ENCODE assay signal across 11 cellular contexts in the genomic region with DNA sequence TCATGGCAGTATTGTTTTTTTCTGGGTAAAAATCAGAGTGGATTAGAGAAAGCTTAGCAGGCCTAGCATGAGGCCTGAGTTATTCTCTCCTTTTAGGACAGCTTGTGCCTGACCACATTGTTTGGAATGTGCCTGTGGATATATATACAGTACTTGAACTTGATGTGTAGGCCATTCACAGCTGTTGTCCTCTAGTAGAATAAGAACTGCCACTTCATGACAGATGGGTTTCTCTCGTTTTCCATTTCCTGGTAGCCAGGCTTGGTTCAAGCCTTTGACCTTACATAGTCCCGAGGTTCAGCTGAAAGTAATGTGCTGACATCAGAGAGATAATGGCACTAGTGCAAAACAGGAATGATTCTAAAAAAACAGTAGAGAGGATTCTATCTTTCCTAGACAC.
DNase-seq lines count a peak whose midpoint lies in the region; ATAC-seq, FAIRE-seq and TF ChIP-seq lines count a peak whose summit lies in the region.
"Had no signal": no experiment of that assay in that cellular context is flagged by ENCODE, and none has a peak within 500 bp of the region (broad histone marks: within the 10 kb centered on the region; RNA-seq: fewer than 3 reads in every experiment).

No MANE protein-coding gene starts in this region.

- H3K9me3 Mint-ChIP-seq in activated CD4-positive, alpha-beta T cell treated with anti-CD3 and anti-CD28 coated beads, Interleukin-2, amount 10 ng/mL, durations not matched to agents 7 days and 5 days, result no peaks in the 10 kb centered on the region

- in situ Hi-C loops in HepG2 (cut with HindIII; ENCODE audit: extremely low pct_ligation_motif_present, low pct_unique_long_range_greater_than_20kb), result no loop called here

- TF ChIP-seq EP300 in HepG2 (IDR thresholded peaks at IDR 0.05; ENCODE audit: low read depth in 2 of 2, low read length in 2 of 2), result no peak
- TF ChIP-seq EP300 in HepG2 (CRISPR knock-in tag; IDR thresholded peaks at IDR 0.05; ENCODE audit: borderline replicate concordance), result no peak

- H3K4me3 Mint-ChIP-seq in activated CD4-positive, alpha-beta T cell treated with anti-CD3 and anti-CD28 coated beads, Interleukin-2, amount 10 ng/mL, durations not matched to agents 7 days and 5 days, result no peak overlapping the region

- H3K27me3 ChIP-seq in liver (ENCODE audit: control insufficient read depth in 4 of 4, insufficient read depth in 4 of 4, low read length in 3 of 4) (no peaks in the 10 kb centered on the region), HepG2 (ENCODE audit: control insufficient read depth in 1 of 2, insufficient read depth in 2 of 2, low read length in 2 of 2) (no peaks in the 10 kb centered on the region), adrenal gland (no peaks in the 10 kb centered on the region), upper lobe of right lung (no peaks in the 10 kb centered on the region)
- H3K27me3 ChIP-seq: BE2C, brain microvascular endothelial cell had no signal

- no peaks in the 10 kb centered on the region for H4K20me1 ChIP-seq in HepG2 (ENCODE audit: insufficient read depth, low read length)

- no peaks in the 10 kb centered on the region for H3K4me1 Mint-ChIP-seq in activated CD4-positive, alpha-beta T cell treated with anti-CD3 and anti-CD28 coated beads, Interleukin-2, amount 10 ng/mL, durations not matched to agents 7 days and 5 days

- H3K4me3 ChIP-seq in liver (ENCODE audit: low read depth in 1 of 3, low read length in 3 of 3), result no peak overlapping the region
- no peak overlapping the region for H3K4me3 ChIP-seq in HepG2 (replicated peaks in 1 of 3; ENCODE audit: insufficient read depth in 1 of 3, low read depth in 2 of 3, low read length in 3 of 3)
- no peak overlapping the region for H3K4me3 ChIP-seq in adrenal gland
- no peak overlapping the region for H3K4me3 ChIP-seq in upper lobe of right lung

- WGBS in liver, result 35% methylated on average over 2 of the region's 2 CpGs
- 0% methylated on average over 2 of the region's 2 CpGs for WGBS in HepG2 (ENCODE audit: low lambda C conversion rate)
- WGBS in adrenal gland, 4 donors, result 6 to 18% (median 14%) methylated on average over 2 of the region's 2 CpGs

- TF ChIP-seq RAD21 in liver (IDR thresholded peaks at IDR 0.05) (no peak), HepG2 (CRISPR knock-in tag; IDR thresholded peaks at IDR 0.05) (no peak)

- H3K4me2 ChIP-seq in HepG2 (ENCODE audit: low read depth, low read length), result no peak overlapping the region

- FAIRE-seq in HepG2 (lab: Jason Lieb, UNC), result no peak
- FAIRE-seq: frontal cortex had no signal

- CTCF ChIA-PET in HepG2 (lab: Yijun Ruan, JAX; ENCODE audit: low intra/inter-chr PET ratio, low total read pairs), result no interaction called here
- CTCF ChIA-PET in activated CD4-positive, alpha-beta T cell treated with anti-CD3 and anti-CD28 coated beads, Interleukin-2, amount 10 ng/mL, durations not matched to agents 7 days and 5 days (lab: Charles Lee), result no interaction called here

- H3K9me3 ChIP-seq in liver (ENCODE audit: control insufficient read depth in 4 of 4, low read length in 3 of 4), result no peaks in the 10 kb centered on the region
- H3K9me3 ChIP-seq in HepG2 (ENCODE audit: low read length), result no peaks in the 10 kb centered on the region
- no peaks in the 10 kb centered on the region for H3K9me3 ChIP-seq in adrenal gland (replicated peaks in 1 of 3)
- no peaks in the 10 kb centered on the region for H3K9me3 ChIP-seq in upper lobe of right lung
- H3K9me3 ChIP-seq: BE2C had no signal

- H3K79me2 ChIP-seq in HepG2 (ENCODE audit: insufficient read depth, low read length), result no peaks in the 10 kb centered on the region

- TF ChIP-seq CTCF in liver (IDR thresholded peaks at IDR 0.05; ENCODE audit: low read depth, low read length, missing input control) (no peak), HepG2 (CRISPR knock-in tag; IDR thresholded peaks at IDR 0.05) (no peak), adrenal gland (IDR thresholded peaks at IDR 0.05) (no peak), upper lobe of right lung (IDR thresholded peaks at IDR 0.05) (no peak)

- H3K36me3 ChIP-seq in liver (ENCODE audit: control insufficient read depth in 4 of 4, insufficient read depth in 3 of 4, low read depth in 1 of 4, low read length in 3 of 4) (no peaks in the 10 kb centered on the region), HepG2 (replicated peaks in 1 of 2; ENCODE audit: control insufficient read depth in 1 of 2, insufficient read depth in 2 of 2, low read length in 2 of 2) (no peaks in the 10 kb centered on the region), adrenal gland (replicated peaks in 1 of 2) (no peaks in the 10 kb centered on the region), upper lobe of right lung (no peaks in the 10 kb centered on the region)
- H3K36me3 ChIP-seq: BE2C, brain microvascular endothelial cell had no signal

- H3K27ac Mint-ChIP-seq in activated CD4-positive, alpha-beta T cell treated with anti-CD3 and anti-CD28 coated beads, Interleukin-2, amount 10 ng/mL, durations not matched to agents 7 days and 5 days, result no peak overlapping the region

- H3K27me3 Mint-ChIP-seq in activated CD4-positive, alpha-beta T cell treated with anti-CD3 and anti-CD28 coated beads, Interleukin-2, amount 10 ng/mL, durations not matched to agents 7 days and 5 days, result no peaks in the 10 kb centered on the region

- no peak overlapping the region for H2AFZ ChIP-seq in HepG2 (ENCODE audit: low read length)

- intact Hi-C loops in HepG2 (cut with micrococcal nuclease; ENCODE audit: unreplicated experiment), result no loop called here
- intact Hi-C loops in adrenal gland (cut with DNase I), result no loop called here
- intact Hi-C loops in upper lobe of right lung (cut with DNase I), result no loop called here

- no peak for DNase-seq in HepG2 (ENCODE audit: low spot score)
- peak; percentile 26 to 74 (median 42) for DNase-seq in adrenal gland
- peak; percentile 83 for DNase-seq in left kidney (ENCODE audit: low read depth, low spot score)
- no peak for DNase-seq in upper lobe of right lung
- DNase-seq in NCI-H1930 (lab: John Stamatoyannopoulos, UW), result no peak
- no peak for DNase-seq in activated CD4-positive, alpha-beta T cell treated with anti-CD3 and anti-CD28 coated beads, Interleukin-2, amount 10 ng/mL, durations not matched to agents 7 days and 5 days
- DNase-seq: brain microvascular endothelial cell had no signal

- TF ChIP-seq POLR2A in HepG2 (IDR thresholded peaks at IDR 0.05; ENCODE audit: insufficient read depth in 1 of 2, low read depth in 2 of 2, low read length in 2 of 2) (no peak), adrenal gland (IDR thresholded peaks at IDR 0.05) (no peak)

- BruUV-seq in HepG2 (replicated peaks; lab: Mats Ljungman, UMichigan), result no TSS peak

- ATAC-seq in HepG2 (no peak), upper lobe of right lung (peak; percentile 59), GM19395 (IDR thresholded peaks at IDR 0.05; ENCODE audit: unreplicated experiment) (no peak)

- no peaks in the 10 kb centered on the region for H3K36me3 Mint-ChIP-seq in activated CD4-positive, alpha-beta T cell treated with anti-CD3 and anti-CD28 coated beads, Interleukin-2, amount 10 ng/mL, durations not matched to agents 7 days and 5 days (ENCODE audit: low read depth)

- H3K4me1 ChIP-seq in liver (ENCODE audit: control insufficient read depth in 4 of 4, insufficient read depth in 4 of 4, low read length in 3 of 4), result peaks cover 0 to 9% (median 1%) of the 10 kb centered on the region in 4 donors
- no peaks in the 10 kb centered on the region for H3K4me1 ChIP-seq in HepG2 (ENCODE audit: insufficient read depth, low read length)
- peaks cover 5 to 14% of the 10 kb centered on the region in 2 donors for H3K4me1 ChIP-seq in adrenal gland (replicated peaks in 1 of 2)
- H3K4me1 ChIP-seq in upper lobe of right lung, result no peaks in the 10 kb centered on the region

- POLR2A ChIA-PET in HepG2 (lab: Yijun Ruan, JAX), result no interaction called here
- POLR2A ChIA-PET in activated CD4-positive, alpha-beta T cell treated with anti-CD3 and anti-CD28 coated beads, Interleukin-2, amount 10 ng/mL, durations not matched to agents 7 days and 5 days (lab: Charles Lee), result no interaction called here

- no peak overlapping the region for H3K27ac ChIP-seq in liver (ENCODE audit: low read depth in 1 of 2, low read length in 2 of 2)
- H3K27ac ChIP-seq in HepG2 (ENCODE audit: extremely low read length, insufficient read depth, low read length), result no peak overlapping the region
- peak overlapping the region in 3 of 5 donors; percentile 10 to 22 (median 12) for H3K27ac ChIP-seq in adrenal gland
- H3K27ac ChIP-seq in upper lobe of right lung, result no peak overlapping the region
- H3K27ac ChIP-seq: brain microvascular endothelial cell had no signal

- H3K9ac ChIP-seq in liver (ENCODE audit: low read depth in 1 of 2, low read length in 2 of 2) (no peak overlapping the region), HepG2 (ENCODE audit: insufficient read depth, low read depth, low read length) (no peak overlapping the region)

TF ChIP-seq in liver, 16 proteins besides CTCF, POLR2A, EP300 and RAD21:
- no peak for TF ChIP-seq GABPA (IDR thresholded peaks at IDR 0.05 in 1 of 2, conservative IDR thresholded peaks at IDR 0.05 in 1 of 2)
- no peak for TF ChIP-seq HNF4G (IDR thresholded peaks at IDR 0.05)
- peak; percentile 50 to 56 for TF ChIP-seq RXRA (IDR thresholded peaks at IDR 0.05)
- no peak for TF ChIP-seq FOXA2 (IDR thresholded peaks at IDR 0.05)
- peak; percentile 94 for TF ChIP-seq NR2F2 (IDR thresholded peaks at IDR 0.05)
- TF ChIP-seq, protein P1, sequence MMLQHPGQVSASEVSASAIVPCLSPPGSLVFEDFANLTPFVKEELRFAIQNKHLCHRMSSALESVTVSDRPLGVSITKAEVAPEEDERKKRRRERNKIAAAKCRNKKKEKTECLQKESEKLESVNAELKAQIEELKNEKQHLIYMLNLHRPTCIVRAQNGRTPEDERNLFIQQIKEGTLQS (IDR thresholded peaks at IDR 0.05), result no peak
- peak; percentile 61 for TF ChIP-seq SP1 (IDR thresholded peaks at IDR 0.05)
- TF ChIP-seq EGR1 (IDR thresholded peaks at IDR 0.05; ENCODE audit: low read depth in 2 of 2), result no peak
TF ChIP-seq in liver: peak in this region for 3.

TF ChIP-seq in HepG2, 621 proteins besides CTCF, POLR2A, EP300 and RAD21 (continues in another document):
- TF ChIP-seq, protein P2, sequence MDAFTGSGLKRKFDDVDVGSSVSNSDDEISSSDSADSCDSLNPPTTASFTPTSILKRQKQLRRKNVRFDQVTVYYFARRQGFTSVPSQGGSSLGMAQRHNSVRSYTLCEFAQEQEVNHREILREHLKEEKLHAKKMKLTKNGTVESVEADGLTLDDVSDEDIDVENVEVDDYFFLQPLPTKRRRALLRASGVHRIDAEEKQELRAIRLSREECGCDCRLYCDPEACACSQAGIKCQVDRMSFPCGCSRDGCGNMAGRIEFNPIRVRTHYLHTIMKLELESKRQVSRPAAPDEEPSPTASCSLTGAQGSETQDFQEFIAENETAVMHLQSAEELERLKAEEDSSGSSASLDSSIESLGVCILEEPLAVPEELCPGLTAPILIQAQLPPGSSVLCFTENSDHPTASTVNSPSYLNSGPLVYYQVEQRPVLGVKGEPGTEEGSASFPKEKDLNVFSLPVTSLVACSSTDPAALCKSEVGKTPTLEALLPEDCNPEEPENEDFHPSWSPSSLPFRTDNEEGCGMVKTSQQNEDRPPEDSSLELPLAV (CRISPR knock-in tag; conservative IDR thresholded peaks at IDR 0.05; ENCODE audit: low read depth), result no peak
- TF ChIP-seq ZFP62 (CRISPR knock-in tag; IDR thresholded peaks at IDR 0.05) (no peak), ETV5 (CRISPR knock-in tag; IDR thresholded peaks at IDR 0.05; ENCODE audit: borderline replicate concordance) (no peak), MBD4 (IDR thresholded peaks at IDR 0.05; ENCODE audit: borderline replicate concordance, low read length) (no peak)

Comparison
In these comparisons a context has a peak if more than half of its experiments do, and no peak if none do; other contexts are left out.
1. H3K27ac ChIP-seq: peak in adrenal gland (3 of 5); none in liver (0 of 2), HepG2 (single experiment) and upper lobe of right lung (single experiment).
2. DNase-seq: peak in adrenal gland (7 of 7) and left kidney (single experiment); none in HepG2 (single experiment), upper lobe of right lung (single experiment), NCI-H1930 (0 of 2) and activated CD4-positive, alpha-beta T cell treated with anti-CD3 and anti-CD28 coated beads, Interleukin-2, amount 10 ng/mL, durations not matched to agents 7 days and 5 days (single experiment).